Comparison of ENCODE assay signal across 10 cellular contexts in genomic region chr12:68175566-68176033, GRCh38. TPM values are rescaled to one million over a fixed set of nuclear protein-coding genes. Genes with fewer than 3 reads are reported as not detected.
A peak's percentile ranks its signal among the peaks of the same experiment; 100 is the strongest.
DNase-seq lines count a peak whose midpoint lies in the region; ATAC-seq, FAIRE-seq and TF ChIP-seq lines count a peak whose summit lies in the region.
"Had no signal": no experiment of that assay in that cellular context is flagged by ENCODE, and none has a peak within 500 bp of the region (broad histone marks: within the 10 kb centered on the region; RNA-seq: fewer than 3 reads in every experiment).

No MANE protein-coding gene starts in this region.

- no peaks in the 10 kb centered on the region for H3K27me3 ChIP-seq in brain microvascular endothelial cell (replicated peaks)

- no peak overlapping the region for H3K4me3 ChIP-seq in brain microvascular endothelial cell (ENCODE audit: low read depth, low read length)

- no peak overlapping the region for H3K27ac ChIP-seq in brain microvascular endothelial cell

- FAIRE-seq in GM18507 (lab: Jason Lieb, UNC) = peak; percentile 95

- no peak for TF ChIP-seq CTCF in brain microvascular endothelial cell (IDR thresholded peaks at IDR 0.05; ENCODE audit: low read depth, low read length, missing control alignments)

- in situ Hi-C loops in brain microvascular endothelial cell (cut with HindIII; ENCODE audit: low pct_ligation_motif_present, low sequenced_read_pairs) = no loop called here

- H3K36me3 ChIP-seq in brain microvascular endothelial cell (replicated peaks) = no peaks in the 10 kb centered on the region

- DNase-seq in GM18507 (ENCODE audit: extremely low spot score, insufficient read length, low read depth) (peak; percentile 23), glomerular visceral epithelial cell (ENCODE audit: extremely low spot score) (peak; percentile 56), brain microvascular endothelial cell (no peak), midbrain (lab: John Stamatoyannopoulos, UW) (no peak), NCI-H524 (lab: John Stamatoyannopoulos, UW) (no peak), left lobe of liver (ENCODE audit: low spot score) (no peak)

- ATAC-seq in HG02870 (IDR thresholded peaks at IDR 0.05; ENCODE audit: unreplicated experiment) = peak; percentile 93
- ATAC-seq in activated CD4-positive, CD25-positive, alpha-beta regulatory T cell treated with anti-CD3 and anti-CD28 coated beads, Interleukin-2, amount 50 U/mL, for 24 hours = peak; percentile 83 to 90
- no peak for ATAC-seq in left lobe of liver

RNA-seq across cellular contexts. Expression of gene IFNG, which starts 16.1 kb away (rescaled TPM):
- total RNA-seq in left lobe of liver = 0.63 TPM
- total RNA-seq: fibroblast of lung, subcutaneous adipose tissue had no signal

RNA-seq across cellular contexts. Expression of gene IL26, which starts 50.0 kb away (rescaled TPM):
- total RNA-seq in left lobe of liver = not detected
- total RNA-seq: fibroblast of lung, subcutaneous adipose tissue had no signal

Comparison
In these comparisons a context has a peak if more than half of its experiments do, and no peak if none do; other contexts are left out.
1. DNase-seq: peak in GM18507 (single experiment) and glomerular visceral epithelial cell (single experiment); none in brain microvascular endothelial cell (single experiment), midbrain (single experiment), NCI-H524 (0 of 2) and left lobe of liver (single experiment).